Comparison of ENCODE assay signal across 19 cellular contexts in the genomic region with DNA sequence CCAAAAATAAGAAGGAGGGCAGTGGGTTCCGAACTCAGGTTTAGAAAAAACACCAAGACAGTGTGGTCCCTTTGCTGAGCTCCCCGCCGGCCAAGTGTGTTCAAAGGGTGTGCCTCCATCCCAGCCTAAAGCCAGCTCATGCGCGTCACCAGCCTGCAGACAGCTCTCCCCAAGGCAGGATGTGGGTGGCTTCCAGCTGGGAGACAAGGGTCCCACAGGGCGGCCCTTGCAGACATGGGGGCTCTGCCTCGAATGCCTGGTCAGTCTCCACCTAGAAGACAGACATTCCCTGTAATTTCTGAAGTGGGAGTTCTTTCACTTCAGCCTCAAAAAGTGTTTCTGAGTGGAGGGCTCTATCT.
"Had no signal": no experiment of that assay in that cellular context is flagged by ENCODE, and none has a peak within 500 bp of the region (broad histone marks: within the 10 kb centered on the region; RNA-seq: fewer than 3 reads in every experiment).

No MANE protein-coding gene starts in this region.

- DNase-seq: activated B cell treated with CpG ODN at 0.5 μM for 24 hours; activated CD4-positive, alpha-beta T cell treated with anti-CD3 and anti-CD28 coated beads for 48 hours; activated naive CD4-positive, alpha-beta T cell treated with anti-CD3 and anti-CD28 coated beads, Interleukin-2, amount 50 U/mL, for 16 hours; caudate nucleus; colonic mucosa; esophagus squamous epithelium; hypothalamus; kidney glomerular epithelial cell; left ventricle myocardium superior; mesenchymal stem cell; natural killer cell; nucleus accumbens; small intestine; stimulated activated CD4-positive, alpha-beta T cell treated with anti-CD3 and anti-CD28 coated beads, Interleukin-4, amount 100 ng/mL, for 4 hours; SW 1271 had no signal

- H3K4me3 Mint-ChIP-seq: activated B cell treated with CpG ODN at 0.5 μM for 24 hours; natural killer cell; stimulated activated naive CD8-positive, alpha-beta T cell treated with anti-CD3 and anti-CD28 coated beads, Interleukin-15, Interleukin-2, amounts not matched to agents 100 ng/mL and 50 ng/mL, for 24 hours had no signal

- H3K27ac Mint-ChIP-seq: activated B cell treated with CpG ODN at 0.5 μM for 24 hours; activated T-helper 2 cell treated with anti-CD3 and anti-CD28 coated beads, Interferon-gamma antibody, Interleukin-2, Interleukin-4, amounts not matched to agents 10 μg/mL and 5 μg/mL and 100 μg/mL, durations not matched to agents 14 hours and 24 hours and 36 hours; natural killer cell; stimulated activated naive CD8-positive, alpha-beta T cell treated with anti-CD3 and anti-CD28 coated beads, Interleukin-15, Interleukin-2, amounts not matched to agents 100 ng/mL and 50 ng/mL, for 24 hours had no signal

- H3K36me3 Mint-ChIP-seq: natural killer cell had no signal

- H3K4me3 ChIP-seq: colonic mucosa, esophagus squamous epithelium, prostate gland, upper lobe of left lung had no signal

- ATAC-seq: left ventricle myocardium superior, natural killer cell had no signal

- H3K9me3 Mint-ChIP-seq: activated B cell treated with CpG ODN at 0.5 μM for 24 hours; activated T-helper 2 cell treated with anti-CD3 and anti-CD28 coated beads, Interferon-gamma antibody, Interleukin-2, Interleukin-4, amounts not matched to agents 10 μg/mL and 5 μg/mL and 100 μg/mL, durations not matched to agents 14 hours and 24 hours and 36 hours; natural killer cell; stimulated activated naive CD8-positive, alpha-beta T cell treated with anti-CD3 and anti-CD28 coated beads, Interleukin-15, Interleukin-2, amounts not matched to agents 100 ng/mL and 50 ng/mL, for 24 hours had no signal

- H3K4me1 Mint-ChIP-seq: activated B cell treated with CpG ODN at 0.5 μM for 24 hours, natural killer cell had no signal

- H3K27ac ChIP-seq: colonic mucosa, esophagus squamous epithelium, prostate gland, upper lobe of left lung had no signal
